In the genomic region with DNA sequence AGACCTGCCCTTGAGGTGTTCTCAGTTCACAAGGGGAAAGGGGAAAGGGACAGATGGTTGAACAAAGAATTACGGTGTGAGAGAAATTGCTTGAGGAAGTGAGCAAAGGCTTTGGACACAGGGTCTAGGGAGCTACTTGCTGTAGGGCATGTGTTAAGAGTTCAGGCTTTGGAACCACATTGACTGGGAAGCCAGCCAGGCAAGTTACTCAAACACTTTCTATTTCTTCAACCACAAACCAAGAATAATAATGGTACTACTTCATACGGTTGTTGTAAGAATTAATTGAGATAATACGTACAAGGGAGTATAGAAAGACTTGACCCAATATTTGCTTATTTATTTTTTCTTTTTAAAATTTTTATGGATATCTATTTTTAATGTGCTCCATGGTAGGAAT, we compare ENCODE assay signal across 8 cellular contexts. TPM values are rescaled to one million over a fixed set of nuclear protein-coding genes. Genes with fewer than 3 reads are reported as not detected.
DNase-seq lines count a peak whose midpoint lies in the region; ATAC-seq and TF ChIP-seq lines count a peak whose summit lies in the region.

No MANE protein-coding gene starts in this region.

- no peaks in the 10 kb centered on the region for H3K9me3 Mint-ChIP-seq in CD4-positive, alpha-beta T cell

- no peak overlapping the region for H3K27ac Mint-ChIP-seq in CD4-positive, alpha-beta T cell

- no peaks in the 10 kb centered on the region for H3K36me3 Mint-ChIP-seq in CD4-positive, alpha-beta T cell (ENCODE audit: low read depth)

- peak; percentile 95 for ATAC-seq in GM21367 (IDR thresholded peaks at IDR 0.05; ENCODE audit: unreplicated experiment)
- peak; percentile 63 for ATAC-seq in HG03520 (IDR thresholded peaks at IDR 0.05; ENCODE audit: unreplicated experiment)
- no peak for ATAC-seq in CD4-positive, alpha-beta T cell (ENCODE audit: poor library complexity)

- TF ChIP-seq CTCF in WERI-Rb-1 (IDR thresholded peaks at IDR 0.05; ENCODE audit: low read depth, low read length): no peak
- TF ChIP-seq CTCF in CD4-positive, alpha-beta T cell (IDR thresholded peaks at IDR 0.05): no peak

- no peak overlapping the region for H3K4me3 ChIP-seq in WERI-Rb-1 (ENCODE audit: low read depth, low read length)

- intact Hi-C loops in CD4-positive, alpha-beta T cell (cut with DNase I, micrococcal nuclease): no loop called here

- DNase-seq in Ammon's horn (ENCODE audit: low spot score) (peak; percentile 66), WERI-Rb-1 (peak; percentile 20), left kidney (ENCODE audit: low read depth, low spot score) (peak; percentile 26), NCI-H510A (lab: John Stamatoyannopoulos, UW) (no peak)
- no peak for DNase-seq in stimulated activated CD4-positive, alpha-beta T cell treated with anti-CD3 and anti-CD28 coated beads, Interleukin-2, amount 100 ng/mL, for 48 hours
- DNase-seq in CD4-positive, alpha-beta T cell: no peak

- no peaks in the 10 kb centered on the region for H3K9me3 ChIP-seq in WERI-Rb-1 (ENCODE audit: severe bottlenecking)
- H3K9me3 ChIP-seq in CD4-positive, alpha-beta T cell (ENCODE audit: control insufficient read depth, low read length): no peaks in the 10 kb centered on the region

- no peaks in the 10 kb centered on the region for H3K36me3 ChIP-seq in WERI-Rb-1

- no peaks in the 10 kb centered on the region for H3K4me1 Mint-ChIP-seq in CD4-positive, alpha-beta T cell (ENCODE audit: low read depth)

- POLR2A ChIA-PET in CD4-positive, alpha-beta T cell (lab: Charles Lee): no interaction called here

- H3K27ac ChIP-seq in WERI-Rb-1: peak overlapping the region; percentile 13; the same call in 1 of the 2 replicates
- H3K27ac ChIP-seq in CD4-positive, alpha-beta T cell (ENCODE audit: low read depth, low read length): no peak overlapping the region

- CTCF ChIA-PET in CD4-positive, alpha-beta T cell (lab: Charles Lee): no interaction called here

- no peaks in the 10 kb centered on the region for H3K27me3 ChIP-seq in WERI-Rb-1 (ENCODE audit: insufficient read depth, low read depth, severe bottlenecking)
- no peaks in the 10 kb centered on the region for H3K27me3 ChIP-seq in CD4-positive, alpha-beta T cell (ENCODE audit: control insufficient read depth, insufficient read depth, low read length)

- no peak overlapping the region for H3K4me3 Mint-ChIP-seq in CD4-positive, alpha-beta T cell

- peaks cover 7% of the 10 kb centered on the region for H3K27me3 Mint-ChIP-seq in CD4-positive, alpha-beta T cell

RNA-seq across cellular contexts. Expression of a gene that starts 26.6 kb away (rescaled TPM):
- under 1 TPM; 0.08 to 0.14 TPM for total RNA-seq in CD4-positive, alpha-beta T cell

Comparison
In these comparisons a context has a peak if more than half of its experiments do, and no peak if none do; other contexts are left out.
1. DNase-seq: peak in Ammon's horn (single experiment), WERI-Rb-1 (single experiment) and left kidney (single experiment); none in stimulated activated CD4-positive, alpha-beta T cell treated with anti-CD3 and anti-CD28 coated beads, Interleukin-2, amount 100 ng/mL, for 48 hours (0 of 2), NCI-H510A (single experiment) and CD4-positive, alpha-beta T cell (0 of 10).